ENCODE assay signal across 19 cellular contexts in genomic region chr5:131418846-131419245, GRCh38.
DNase-seq lines count a peak whose midpoint lies in the region; ATAC-seq, FAIRE-seq and TF ChIP-seq lines count a peak whose summit lies in the region.
"Had no signal": no experiment of that assay in that cellular context is flagged by ENCODE, and none has a peak within 500 bp of the region (broad histone marks: within the 10 kb centered on the region; RNA-seq: fewer than 3 reads in every experiment).

No MANE protein-coding gene starts in this region.

- H3K27me3 ChIP-seq in CD4-positive, alpha-beta T cell (ENCODE audit: control insufficient read depth, insufficient read depth, low read length) = no peaks in the 10 kb centered on the region
- no peaks in the 10 kb centered on the region for H3K27me3 ChIP-seq in small intestine (ENCODE audit: control insufficient read depth in 2 of 2, insufficient read depth in 2 of 2, low read length in 2 of 2)
- H3K27me3 ChIP-seq: BE2C had no signal

- no peak for ATAC-seq in CD4-positive, alpha-beta T cell (ENCODE audit: poor library complexity)
- no peak for ATAC-seq in T-helper 17 cell

- H3K4me1 Mint-ChIP-seq in CD4-positive, alpha-beta T cell (ENCODE audit: low read depth) = peaks cover 48% of the 10 kb centered on the region
- peaks cover 30% of the 10 kb centered on the region for H3K4me1 Mint-ChIP-seq in T-helper 17 cell

- no peaks in the 10 kb centered on the region for H3K4me1 ChIP-seq in small intestine (ENCODE audit: control insufficient read depth in 2 of 2, insufficient read depth in 1 of 2, low read depth in 1 of 2, low read length in 1 of 2)
- H3K4me1 ChIP-seq: BE2C, Caco-2, HAP-1 had no signal

- WGBS in small intestine, 3 donors = 92 to 96% (median 95%) methylated on average over 7 of the region's 7 CpGs

- CTCF ChIA-PET in CD4-positive, alpha-beta T cell (lab: Charles Lee) = interaction anchor here (1.2 kb wide), 1 partner anchor 255 kb away, joined by 3 read pairs; no protein-coding TSS in a partner anchor

- POLR2A ChIA-PET in CD4-positive, alpha-beta T cell (lab: Charles Lee) = no interaction called here

- H3K9me3 ChIP-seq in CD4-positive, alpha-beta T cell (ENCODE audit: control insufficient read depth, low read length) = no peaks in the 10 kb centered on the region
- H3K9me3 ChIP-seq in T-helper 17 cell (ENCODE audit: control insufficient read depth, low read length, poor library complexity, severe bottlenecking) (no peaks in the 10 kb centered on the region), small intestine (ENCODE audit: control insufficient read depth, low read depth) (no peaks in the 10 kb centered on the region)
- H3K9me3 ChIP-seq: BE2C, Caco-2, HAP-1 had no signal

- no peak for DNase-seq in CD4-positive, alpha-beta T cell
- DNase-seq in T-helper 17 cell = no peak
- DNase-seq in small intestine = no peak
- no peak for DNase-seq in T-helper 2 cell
- no peak for DNase-seq in NCI-H526 (lab: John Stamatoyannopoulos, UW)
- DNase-seq in KG1 (lab: John Stamatoyannopoulos, UW) = no peak
- DNase-seq: ACHN; BE2C; C1 segment of cervical spinal cord; Caco-2; CD4-positive, CD25-positive, alpha-beta regulatory T cell; GDM1; GM23248 had no signal

- no peak overlapping the region for H3K27ac ChIP-seq in CD4-positive, alpha-beta T cell (ENCODE audit: low read depth, low read length)
- no peak overlapping the region for H3K27ac ChIP-seq in small intestine (ENCODE audit: low read depth in 1 of 2, low read length in 1 of 2)
- H3K27ac ChIP-seq: GM23248, HL-60 had no signal

- no peak overlapping the region for H3K4me3 ChIP-seq in small intestine (ENCODE audit: low read depth in 1 of 2, low read length in 2 of 2)
- H3K4me3 ChIP-seq: GM23248, HAP-1 had no signal

- intact Hi-C loops in CD4-positive, alpha-beta T cell (cut with DNase I, micrococcal nuclease) = loop anchor here (5.0 kb wide), 2 partner anchors 52 to 1307 kb away; no protein-coding TSS in a partner anchor

- no peak overlapping the region for H3K4me3 Mint-ChIP-seq in CD4-positive, alpha-beta T cell
- no peak overlapping the region for H3K4me3 Mint-ChIP-seq in T-helper 17 cell
- H3K4me3 Mint-ChIP-seq: CD4-positive, CD25-positive, alpha-beta regulatory T cell had no signal

- no peaks in the 10 kb centered on the region for H3K9me3 Mint-ChIP-seq in CD4-positive, alpha-beta T cell
- H3K9me3 Mint-ChIP-seq: CD4-positive, CD25-positive, alpha-beta regulatory T cell had no signal

- FAIRE-seq in colon (lab: Jason Lieb, UNC) = peak; percentile 76
- peak; percentile 82 for FAIRE-seq in small intestine (lab: Jason Lieb, UNC)
- FAIRE-seq: D721Med, GM12892, GM18507 had no signal

- H3K27me3 Mint-ChIP-seq in CD4-positive, alpha-beta T cell = no peaks in the 10 kb centered on the region
- no peaks in the 10 kb centered on the region for H3K27me3 Mint-ChIP-seq in T-helper 17 cell
- H3K27me3 Mint-ChIP-seq: CD4-positive, CD25-positive, alpha-beta regulatory T cell had no signal

- peaks cover 66% of the 10 kb centered on the region for H3K36me3 Mint-ChIP-seq in CD4-positive, alpha-beta T cell (ENCODE audit: low read depth)
- H3K36me3 Mint-ChIP-seq in T-helper 17 cell (ENCODE audit: low read depth) = peaks cover 2% of the 10 kb centered on the region

- no peak for TF ChIP-seq CTCF in CD4-positive, alpha-beta T cell (IDR thresholded peaks at IDR 0.05)

- H3K27ac Mint-ChIP-seq in CD4-positive, alpha-beta T cell = peak overlapping the region; percentile 77
- peak overlapping the region; percentile 94 for H3K27ac Mint-ChIP-seq in T-helper 17 cell

- peaks cover 0 to 5% of the 10 kb centered on the region in 2 donors for H3K36me3 ChIP-seq in small intestine (ENCODE audit: control insufficient read depth in 2 of 2, insufficient read depth in 2 of 2, low read length in 2 of 2)
